Comparison of ENCODE assay signal across 25 cellular contexts in genomic region chr6:109309917-109310316, GRCh38.
"Had no signal": no experiment of that assay in that cellular context is flagged by ENCODE, and none has a peak within 500 bp of the region (broad histone marks: within the 10 kb centered on the region; RNA-seq: fewer than 3 reads in every experiment).

No MANE protein-coding gene starts in this region.

- H3K9me3 ChIP-seq: ovary, psoas muscle, right lobe of liver, sigmoid colon, stomach, thoracic aorta, thyroid gland, tibial nerve, upper lobe of right lung, uterus had no signal

- H3K4me2 ChIP-seq: neural progenitor cell had no signal

- H3K36me3 ChIP-seq: neural progenitor cell, ovary, right lobe of liver, sigmoid colon, stomach, thoracic aorta, thyroid gland, tibial nerve, upper lobe of right lung, uterus had no signal

- ATAC-seq: natural killer cell; psoas muscle; right cardiac atrium; right lobe of liver; stimulated activated effector memory CD8-positive, alpha-beta T cell treated with anti-CD3 and anti-CD28 coated beads, Interleukin-12 subunit alpha, Interleukin-12 subunit beta, amount 100 ng/mL, for 72 hours; stimulated activated naive B cell treated with anti-CD40 and anti-IgM and Interleukin-4, amounts not matched to agents 10 μg/mL and 1 μg/mL and 100 μg/mL, for 72 hours; upper lobe of right lung had no signal

- FAIRE-seq: small intestine had no signal

- DNase-seq: natural killer cell; occipital lobe; ovary; posterior cingulate gyrus; psoas muscle; right cardiac atrium; right lobe of liver; sigmoid colon; small intestine; stimulated activated CD4-positive, alpha-beta T cell treated with anti-CD3 and anti-CD28 coated beads, Interleukin-15, amount 100 ng/mL, for 24 hours; stimulated activated CD4-positive, alpha-beta T cell treated with anti-CD3 and anti-CD28 coated beads, Interleukin-2, amount 100 ng/mL, for 24 hours; stimulated activated CD4-positive, alpha-beta T cell treated with anti-CD3 and anti-CD28 coated beads, Interleukin-2, amount 100 ng/mL, for 48 hours; stimulated activated CD4-positive, alpha-beta T cell treated with anti-CD3 and anti-CD28 coated beads, Interleukin-4, amount 100 ng/mL, for 24 hours; stimulated activated naive B cell treated with anti-CD40 and anti-IgM and Interleukin-4, amounts not matched to agents 10 μg/mL and 1 μg/mL and 100 μg/mL, for 72 hours; stimulated activated naive CD4-positive, alpha-beta T cell treated with Interleukin-2 at 50 U/mL for 16 hours; stomach; thyroid gland; trophoblast cell; upper lobe of right lung; uterus had no signal

- H3K27me3 ChIP-seq: neural progenitor cell, ovary, right lobe of liver, sigmoid colon, stomach, thyroid gland, tibial nerve, upper lobe of right lung, uterus had no signal

- H3K79me2 ChIP-seq: parathyroid adenoma had no signal

- H3K4me3 ChIP-seq: neural progenitor cell, ovary, psoas muscle, right lobe of liver, sigmoid colon, stomach, thoracic aorta, thyroid gland, tibial nerve, upper lobe of right lung, uterus had no signal

- H3K9ac ChIP-seq: neural progenitor cell, parathyroid adenoma had no signal

- H3K27ac ChIP-seq: neural progenitor cell, ovary, parathyroid adenoma, psoas muscle, right lobe of liver, sigmoid colon, stomach, thoracic aorta, thyroid gland, tibial nerve, upper lobe of right lung, uterus had no signal

- H3K4me1 ChIP-seq: neural progenitor cell, parathyroid adenoma, sigmoid colon, tibial nerve, upper lobe of right lung, uterus had no signal

- H2AFZ ChIP-seq: neural progenitor cell, parathyroid adenoma had no signal
